8 cellular contexts compared by ENCODE assay signal in the genomic region with DNA sequence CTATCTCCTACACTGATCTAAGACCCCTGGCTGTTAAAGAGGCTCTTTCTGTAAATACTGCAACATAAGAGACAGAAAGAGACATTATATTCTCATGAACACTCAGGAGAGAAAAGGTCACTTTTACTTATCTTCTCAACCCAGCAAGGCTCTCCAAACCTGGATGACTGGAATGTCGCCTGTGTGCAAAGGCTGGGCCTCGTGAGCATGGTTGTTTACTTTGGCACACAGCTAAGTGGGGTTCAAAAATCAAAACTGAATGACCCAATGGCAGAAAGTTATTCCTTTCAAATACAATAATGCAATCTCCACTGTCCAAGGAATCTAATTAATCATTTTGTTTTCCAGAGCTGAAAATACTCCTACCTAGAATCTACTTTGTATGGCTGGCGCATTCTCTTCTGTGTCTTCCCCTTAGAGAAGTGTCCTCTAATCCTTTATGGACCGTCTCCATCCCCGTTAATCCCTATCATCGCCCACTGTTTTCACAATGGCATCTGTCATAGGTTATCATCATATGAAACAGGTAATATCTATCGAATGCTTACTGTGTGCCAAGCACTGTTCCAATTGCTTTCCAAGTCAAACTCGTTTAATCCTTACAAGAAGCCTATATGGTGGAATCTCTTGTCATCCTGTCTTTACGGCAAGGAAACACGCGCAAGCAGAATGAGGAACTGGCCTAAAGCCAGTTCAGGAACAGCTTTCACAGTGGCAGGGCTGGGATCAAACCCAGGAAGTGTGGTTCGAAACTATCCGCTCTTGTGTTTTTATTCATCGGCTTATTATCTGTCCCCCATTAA. TPM values are rescaled to one million over a fixed set of nuclear protein-coding genes. Genes with fewer than 3 reads are reported as not detected.
A peak's percentile ranks its signal among the peaks of the same experiment; 100 is the strongest.
DNase-seq lines count a peak whose midpoint lies in the region; ATAC-seq and TF ChIP-seq lines count a peak whose summit lies in the region.

No MANE protein-coding gene starts in this region.

- no peak overlapping the region for H3K9ac ChIP-seq in fibroblast of lung (ENCODE audit: insufficient read depth, low read length)

- H3K4me1 ChIP-seq in GM23338 (ENCODE audit: insufficient read depth) (peaks cover 6% of the 10 kb centered on the region), fibroblast of lung (ENCODE audit: control insufficient read depth, extremely low read depth, insufficient read depth, low read length) (no peaks in the 10 kb centered on the region), gastrocnemius medialis (peaks cover 16 to 23% of the 10 kb centered on the region in 2 donors)

- TF ChIP-seq CTCF in GM23338 (conservative IDR thresholded peaks at IDR 0.05; ENCODE audit: low read depth in 2 of 2): no peak
- TF ChIP-seq CTCF in fibroblast of lung (conservative IDR thresholded peaks at IDR 0.05 in 1 of 2, IDR thresholded peaks at IDR 0.05 in 1 of 2; ENCODE audit: low read depth in 1 of 2, low read length in 2 of 2): no peak
- TF ChIP-seq CTCF in gastrocnemius medialis (IDR thresholded peaks at IDR 0.05 in 4 of 5, conservative IDR thresholded peaks at IDR 0.05 in 1 of 5): no peak

- H2AFZ ChIP-seq in GM23338: 0 out of 2 replicates have a peak overlapping the region, but pooled peaks have one; percentile 97
- H2AFZ ChIP-seq in fibroblast of lung (ENCODE audit: low read length): peak overlapping the region; percentile 72

- peaks cover 6% of the 10 kb centered on the region for H3K27me3 Mint-ChIP-seq in GM23338 (ENCODE audit: insufficient read depth, low read depth, poor library complexity)

- H3K79me2 ChIP-seq in GM23338 (replicated peaks; ENCODE audit: insufficient read depth) (peaks cover 31% of the 10 kb centered on the region), fibroblast of lung (ENCODE audit: control insufficient read depth, insufficient read depth, low read length) (peaks cover 25% of the 10 kb centered on the region)

- H3K4me2 ChIP-seq in GM23338 (peak overlapping the region; percentile 96), fibroblast of lung (ENCODE audit: extremely low read depth, insufficient read depth, low read length) (peak overlapping the region; percentile 83)

- peak overlapping the region; percentile 98 for H3K4me3 ChIP-seq in GM23338
- H3K4me3 ChIP-seq in fibroblast of lung (replicated peaks in 1 of 4; ENCODE audit: control extremely low read depth in 1 of 4, insufficient read depth in 1 of 4, low read depth in 3 of 4, low read length in 4 of 4): peak overlapping the region; percentile 70 to 87 (median 73)
- peak overlapping the region; percentile 86 to 99 (median 93) for H3K4me3 ChIP-seq in gastrocnemius medialis

- peak overlapping the region; percentile 96 for H3K4me3 Mint-ChIP-seq in GM23338

- H3K9me2 ChIP-seq in GM23338 (ENCODE audit: insufficient read depth): no peaks in the 10 kb centered on the region

- H3K9me3 Mint-ChIP-seq in GM23338: no peaks in the 10 kb centered on the region

- H3F3A ChIP-seq in GM23338 (replicated peaks; ENCODE audit: low read depth): peaks cover 16% of the 10 kb centered on the region; the same call in 1 of the 2 replicates

- ATAC-seq in GM23338 (no peak), gastrocnemius medialis (no peak), HG02970 (IDR thresholded peaks at IDR 0.05; ENCODE audit: low FRiP score, unreplicated experiment) (no peak)

- H3K27ac ChIP-seq in GM23338 (ENCODE audit: low read depth) (no peak overlapping the region), fibroblast of lung (ENCODE audit: insufficient read depth, low read length) (no peak overlapping the region), gastrocnemius medialis (no peak overlapping the region)

- H3K9me3 ChIP-seq in fibroblast of lung (ENCODE audit: control insufficient read depth, insufficient read depth, low read depth, low read length) (no peaks in the 10 kb centered on the region), gastrocnemius medialis (no peaks in the 10 kb centered on the region)

- DNase-seq in GM23338 (ENCODE audit: low spot score) (no peak), fibroblast of lung (ENCODE audit: low read depth in 2 of 2) (no peak), gastrocnemius medialis (no peak), NCI-H526 (lab: John Stamatoyannopoulos, UW) (no peak), NCI-H524 (lab: John Stamatoyannopoulos, UW) (no peak), GM03348 (ENCODE audit: low spot score) (no peak)

- H4K20me1 ChIP-seq in GM23338 (replicated peaks; ENCODE audit: insufficient read depth) (peaks cover 9% of the 10 kb centered on the region; the same call in 1 of the 2 replicates), fibroblast of lung (ENCODE audit: control insufficient read depth, extremely low read depth, insufficient read depth, low read length) (no peaks in the 10 kb centered on the region)

- intact Hi-C loops in gastrocnemius medialis (cut with DNase I; ENCODE audit: low total_unique reads): loop anchor here (2.0 to 5.0 kb wide), 4 partner anchors 83 to 507 kb away; partner anchors contain the start of genes ADCY9 and ZNF263

- in situ Hi-C loops in gastrocnemius medialis (cut with MboI; ENCODE audit: low sequenced_read_pairs in 4 of 4): no loop called here

- H3K36me3 ChIP-seq in GM23338 (ENCODE audit: insufficient read depth) (peaks cover 2% of the 10 kb centered on the region; the same call in 1 of the 2 replicates), fibroblast of lung (ENCODE audit: control insufficient read depth, insufficient read depth, low read length) (no peaks in the 10 kb centered on the region), gastrocnemius medialis (no peaks in the 10 kb centered on the region)

- TF ChIP-seq POLR2A in Raji (IDR thresholded peaks at IDR 0.05; ENCODE audit: insufficient read depth, low read depth, low read length) (0 out of 2 replicates have a peak, but pooled peaks have one; percentile 11), gastrocnemius medialis (IDR thresholded peaks at IDR 0.05) (no peak)

- H3K27me3 ChIP-seq in GM23338 (ENCODE audit: insufficient read depth) (no peaks in the 10 kb centered on the region), fibroblast of lung (ENCODE audit: control insufficient read depth, insufficient read depth, low read length) (no peaks in the 10 kb centered on the region), gastrocnemius medialis (no peaks in the 10 kb centered on the region)

- H3K4me1 Mint-ChIP-seq in GM23338: peaks cover 21% of the 10 kb centered on the region

- no peak overlapping the region for H3K27ac Mint-ChIP-seq in GM23338

- peaks cover 14% of the 10 kb centered on the region for H3K36me3 Mint-ChIP-seq in GM23338 (ENCODE audit: low read depth)

RNA-seq across cellular contexts. Expression of gene SLX4, which starts 1.3 kb away (rescaled TPM):
- 12.6 and 15.2 TPM in 2 replicates for total RNA-seq in GM23338 (2014; rRNA removed; shearing (Covaris generic))
- polyA plus RNA-seq in GM23338 (2016; fragmentation: Nextera tagmentation; extraction: Ambion mirVana) (2.9 and 3.0 TPM in 2 replicates), fibroblast of lung (0.81 and 1.3 TPM in 2 replicates)
- total RNA-seq in fibroblast of lung (2.3 and 4.0 TPM in 2 replicates), gastrocnemius medialis (1 to 10 TPM; 1.8 to 3.6 (median 2.8) TPM)
- 2.4 and 3.4 TPM in 2 replicates for polyA plus RNA-seq in fibroblast of lung (2012)
- polyA minus RNA-seq in fibroblast of lung (ENCODE audit: low replicate concordance): 3.7 and 4.2 TPM in 2 replicates

RNA-seq across cellular contexts. Expression of gene NLRC3, which starts 32.9 kb away (rescaled TPM):
- total RNA-seq in GM23338 (2014; rRNA removed; shearing (Covaris generic)): 0.49 and 0.82 TPM in 2 replicates
- polyA plus RNA-seq in GM23338 (2016; fragmentation: Nextera tagmentation; extraction: Ambion mirVana) (0.11 and 0.28 TPM in 2 replicates), fibroblast of lung (not detected in 2 replicates)
- total RNA-seq in fibroblast of lung (under 0.01 and 0.17 TPM in 2 replicates), gastrocnemius medialis (under 1 TPM; 0.11 to 0.26 (median 0.22) TPM)
- polyA plus RNA-seq in fibroblast of lung (2012): 0.10 and 0.17 TPM in 2 replicates
- not detected in 2 replicates for polyA minus RNA-seq in fibroblast of lung (ENCODE audit: low replicate concordance)

RNA-seq across cellular contexts. Expression of gene DNASE1, which starts 44.4 kb away (rescaled TPM):
- 23.0 and 24.0 TPM in 2 replicates for total RNA-seq in GM23338 (2014; rRNA removed; shearing (Covaris generic))
- 7.9 TPM in 2 replicates for polyA plus RNA-seq in GM23338 (2016; fragmentation: Nextera tagmentation; extraction: Ambion mirVana)
- total RNA-seq in fibroblast of lung: 18.5 and 29.1 TPM in 2 replicates
- 2.9 and 4.5 TPM in 2 replicates for polyA plus RNA-seq in fibroblast of lung
- 5.4 and 5.8 TPM in 2 replicates for polyA plus RNA-seq in fibroblast of lung (2012)
- 6.6 and 49.6 TPM in 2 replicates for polyA minus RNA-seq in fibroblast of lung (ENCODE audit: low replicate concordance)
- 1 to 10 TPM; 2.5 to 7.3 (median 3.5) TPM for total RNA-seq in gastrocnemius medialis
